Comparison of ENCODE assay signal across 19 cellular contexts in the genomic region with DNA sequence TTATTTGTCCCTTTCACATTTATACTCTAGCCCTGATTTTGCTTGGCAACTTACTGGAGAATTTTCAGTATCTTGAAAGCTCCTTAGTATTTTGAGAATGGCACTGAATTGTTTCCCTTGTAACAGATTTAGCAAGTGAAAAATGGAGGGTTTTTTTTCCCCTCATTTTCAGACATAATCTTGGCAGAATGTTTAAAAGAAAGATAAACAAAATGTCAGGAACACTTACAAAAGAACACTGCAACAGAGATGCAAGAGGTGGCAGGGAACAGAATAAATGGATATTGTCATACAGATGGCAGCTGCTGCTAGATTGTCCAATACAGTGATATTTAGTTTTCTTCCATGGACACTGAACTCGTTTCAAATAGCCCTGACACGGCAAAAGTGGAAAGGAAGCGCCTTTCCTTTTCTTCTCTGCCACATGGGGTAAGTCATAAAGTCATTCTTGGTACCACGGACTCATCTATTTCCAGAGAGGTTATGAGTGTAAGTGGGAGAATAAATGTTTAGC.
"Had no signal": no experiment of that assay in that cellular context is flagged by ENCODE, and none has a peak within 500 bp of the region (broad histone marks: within the 10 kb centered on the region; RNA-seq: fewer than 3 reads in every experiment).

No MANE protein-coding gene starts in this region.

- H3K27me3 Mint-ChIP-seq: activated CD4-positive, alpha-beta T cell treated with anti-CD3 and anti-CD28 coated beads, Interleukin-2, amount 10 ng/mL, durations not matched to agents 24 days and 14 days; activated T-helper 17 cell treated with anti-CD3 and anti-CD28 coated beads, Interleukin-2, amount 50 U/mL, for 72 hours; central memory CD8-positive, alpha-beta T cell; T-cell had no signal

- DNase-seq: activated CD4-positive, alpha-beta T cell treated with anti-CD3 and anti-CD28 coated beads, Interleukin-2, amount 10 ng/mL, durations not matched to agents 24 days and 14 days; activated CD8-positive, alpha-beta T cell treated with anti-CD3 and anti-CD28 coated beads for 36 hours; activated naive CD4-positive, alpha-beta T cell; activated T-cell treated with anti-CD3 and anti-CD28 coated beads, Interleukin-2, amount 50 U/mL, for 1 hour; brain microvascular endothelial cell; endodermal cell; erythroblast; left cardiac atrium; natural killer cell; stimulated activated CD4-positive, alpha-beta T cell treated with anti-CD3 and anti-CD28 coated beads, Interleukin-12 subunit alpha, Interleukin-12 subunit beta, amount 100 ng/mL, for 4 hours; stimulated activated CD4-positive, alpha-beta T cell treated with anti-CD3 and anti-CD28 coated beads, Interleukin-1b, Interleukin-23, amount 100 ng/mL, for 48 hours; stimulated activated CD8-positive, alpha-beta memory T cell treated with anti-CD3 and anti-CD28 coated beads, Interleukin-4, amount 100 ng/mL, for 48 hours; stimulated activated naive CD4-positive, alpha-beta T cell; T-cell; T-helper 9 cell; thyroid gland; uterus had no signal

- H3K9me3 Mint-ChIP-seq: activated CD4-positive, alpha-beta T cell treated with anti-CD3 and anti-CD28 coated beads, Interleukin-2, amount 10 ng/mL, durations not matched to agents 24 days and 14 days; activated CD8-positive, alpha-beta T cell treated with anti-CD3 and anti-CD28 coated beads for 36 hours; endodermal cell; natural killer cell; T-cell had no signal

- H3K27ac Mint-ChIP-seq: activated CD4-positive, alpha-beta T cell treated with anti-CD3 and anti-CD28 coated beads, Interleukin-2, amount 10 ng/mL, durations not matched to agents 24 days and 14 days; activated CD8-positive, alpha-beta T cell treated with anti-CD3 and anti-CD28 coated beads for 36 hours; activated T-helper 17 cell treated with anti-CD3 and anti-CD28 coated beads, Interleukin-2, amount 50 U/mL, for 72 hours; endodermal cell; natural killer cell; T-cell had no signal

- H3K36me3 Mint-ChIP-seq: natural killer cell, T-cell had no signal

- H3K4me1 Mint-ChIP-seq: activated CD4-positive, alpha-beta T cell treated with anti-CD3 and anti-CD28 coated beads, Interleukin-2, amount 10 ng/mL, durations not matched to agents 24 days and 14 days; activated T-helper 17 cell treated with anti-CD3 and anti-CD28 coated beads, Interleukin-2, amount 50 U/mL, for 72 hours; central memory CD8-positive, alpha-beta T cell; natural killer cell had no signal

- H3K4me3 Mint-ChIP-seq: activated CD4-positive, alpha-beta T cell treated with anti-CD3 and anti-CD28 coated beads, Interleukin-2, amount 10 ng/mL, durations not matched to agents 24 days and 14 days; activated CD8-positive, alpha-beta T cell treated with anti-CD3 and anti-CD28 coated beads for 36 hours; activated T-helper 17 cell treated with anti-CD3 and anti-CD28 coated beads, Interleukin-2, amount 50 U/mL, for 72 hours; central memory CD8-positive, alpha-beta T cell; endodermal cell; natural killer cell; T-cell had no signal
